9 cellular contexts compared by ENCODE assay signal in the genomic region with DNA sequence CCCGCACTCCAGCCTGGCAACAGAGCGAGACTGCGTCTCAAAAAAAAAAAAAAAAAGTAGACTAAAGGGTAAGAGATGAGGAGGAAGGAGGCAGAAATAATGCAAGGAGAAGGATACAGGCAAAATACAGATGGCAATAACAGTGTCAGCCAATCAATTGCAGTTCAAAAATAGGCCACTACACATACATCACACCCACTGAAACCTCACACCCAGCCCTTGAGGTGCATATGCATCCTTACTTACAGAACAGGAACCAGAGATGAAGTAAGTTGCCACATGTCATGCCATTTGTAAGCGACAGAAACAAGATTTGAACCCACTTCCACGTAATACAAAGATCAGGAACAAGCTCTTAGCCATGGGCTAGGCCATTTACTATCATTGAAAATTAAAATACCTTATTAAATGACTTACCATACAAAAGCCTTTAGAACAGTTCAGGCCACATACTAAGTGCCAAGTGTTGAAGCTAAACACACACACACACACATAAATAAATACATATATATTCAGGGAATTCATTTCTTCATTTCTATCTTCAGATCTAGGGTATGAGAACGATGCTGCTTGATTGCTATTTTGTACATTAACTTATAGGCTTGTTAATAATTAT.
A peak's percentile ranks its signal among the peaks of the same experiment; 100 is the strongest.
DNase-seq lines count a peak whose midpoint lies in the region; ATAC-seq, FAIRE-seq and TF ChIP-seq lines count a peak whose summit lies in the region.
"Had no signal": no experiment of that assay in that cellular context is flagged by ENCODE, and none has a peak within 500 bp of the region (broad histone marks: within the 10 kb centered on the region; RNA-seq: fewer than 3 reads in every experiment).

No MANE protein-coding gene starts in this region.

- peak; percentile 86 to 95 for ATAC-seq in activated naive CD4-positive, alpha-beta T cell treated with anti-CD3 and anti-CD28 coated beads, Interleukin-2, amount 50 U/mL, for 72 hours

- peak; percentile 27 to 43 (median 28) for DNase-seq in stimulated activated CD4-positive, alpha-beta T cell treated with anti-CD3 and anti-CD28 coated beads, Interleukin-12 subunit alpha, Interleukin-12 subunit beta, amount 100 ng/mL, for 48 hours (ENCODE audit: low read depth in 2 of 3, low spot score in 1 of 3)
- no peak for DNase-seq in stimulated activated CD4-positive, alpha-beta T cell treated with anti-CD3 and anti-CD28 coated beads, Interleukin-12 subunit alpha, Interleukin-12 subunit beta, amount 100 ng/mL, for 4 hours
- peak in 1 of 2 donors; percentile 30 for DNase-seq in activated naive CD4-positive, alpha-beta T cell treated with anti-CD3 and anti-CD28 coated beads, Interleukin-2, amount 50 U/mL, for 72 hours (ENCODE audit: low spot score in 2 of 2)
- no peak for DNase-seq in nephron progenitor cell
- no peak for DNase-seq in globus pallidus (ENCODE audit: low spot score)
- DNase-seq in occipital lobe (lab: John Stamatoyannopoulos, UW) = no peak
- DNase-seq in HTR-8/SVneo (ENCODE audit: insufficient read length, low spot score) = no peak
- no peak for DNase-seq in Calu3

- CTCF ChIA-PET in Calu3 (lab: Charles Lee) = no interaction called here

- no TSS peak for BruUV-seq in Calu3 (replicated peaks; lab: Mats Ljungman, UMichigan)

- no peak overlapping the region for H3K4me3 Mint-ChIP-seq in nephron progenitor cell
- no peak overlapping the region for H3K4me3 Mint-ChIP-seq in Calu3 (ENCODE audit: low read depth, unreplicated experiment)

- peaks cover 11 to 12% of the 10 kb centered on the region in 2 donors for H3K9me3 Mint-ChIP-seq in activated naive CD4-positive, alpha-beta T cell treated with anti-CD3 and anti-CD28 coated beads, Interleukin-2, amount 50 U/mL, for 72 hours
- H3K9me3 Mint-ChIP-seq in nephron progenitor cell (peaks cover 36% of the 10 kb centered on the region), Calu3 (ENCODE audit: low read depth, unreplicated experiment) (peaks cover 2% of the 10 kb centered on the region)

- intact Hi-C loops in Calu3 (cut with micrococcal nuclease; ENCODE audit: unreplicated experiment) = no loop called here

- H3K4me1 Mint-ChIP-seq in nephron progenitor cell (no peaks in the 10 kb centered on the region), Calu3 (ENCODE audit: low read depth, unreplicated experiment) (no peaks in the 10 kb centered on the region)

- H3K27ac Mint-ChIP-seq in activated naive CD4-positive, alpha-beta T cell treated with anti-CD3 and anti-CD28 coated beads, Interleukin-2, amount 50 U/mL, for 72 hours = peak overlapping the region; percentile 75 to 88
- H3K27ac Mint-ChIP-seq in nephron progenitor cell (peak overlapping the region; percentile 13), Calu3 (ENCODE audit: unreplicated experiment) (no peak overlapping the region)

- TF ChIP-seq CTCF in nephron progenitor cell (IDR thresholded peaks at IDR 0.05) = no peak
- TF ChIP-seq CTCF in Calu3 (IDR thresholded peaks at IDR 0.05; ENCODE audit: unreplicated experiment) = no peak

- H3K36me3 Mint-ChIP-seq in activated naive CD4-positive, alpha-beta T cell treated with anti-CD3 and anti-CD28 coated beads, Interleukin-2, amount 50 U/mL, for 72 hours = peaks cover 25 to 70% of the 10 kb centered on the region in 2 donors
- H3K36me3 Mint-ChIP-seq in nephron progenitor cell (ENCODE audit: low read depth) (peaks cover 55% of the 10 kb centered on the region), Calu3 (ENCODE audit: insufficient read depth, unreplicated experiment) (no peaks in the 10 kb centered on the region)

- no peak for FAIRE-seq in HTR-8/SVneo (lab: Jason Lieb, UNC)
- FAIRE-seq: bronchial epithelial cell had no signal

- H3K27me3 Mint-ChIP-seq in nephron progenitor cell (ENCODE audit: low read depth, poor library complexity) (no peaks in the 10 kb centered on the region), Calu3 (ENCODE audit: unreplicated experiment) (no peaks in the 10 kb centered on the region)

Comparison
In these comparisons a context has a peak if more than half of its experiments do, and no peak if none do; other contexts are left out.
1. DNase-seq: peak in stimulated activated CD4-positive, alpha-beta T cell treated with anti-CD3 and anti-CD28 coated beads, Interleukin-12 subunit alpha, Interleukin-12 subunit beta, amount 100 ng/mL, for 48 hours (3 of 3); none in stimulated activated CD4-positive, alpha-beta T cell treated with anti-CD3 and anti-CD28 coated beads, Interleukin-12 subunit alpha, Interleukin-12 subunit beta, amount 100 ng/mL, for 4 hours (single experiment), nephron progenitor cell (single experiment), globus pallidus (single experiment), occipital lobe (single experiment), HTR-8/SVneo (single experiment) and Calu3 (single experiment).